25 cellular contexts compared by ENCODE assay signal in genomic region chr3:24523195-24523594, GRCh38. TPM values are rescaled to one million over a fixed set of nuclear protein-coding genes. Genes with fewer than 3 reads are reported as not detected.
"Had no signal": no experiment of that assay in that cellular context is flagged by ENCODE, and none has a peak within 500 bp of the region (broad histone marks: within the 10 kb centered on the region; RNA-seq: fewer than 3 reads in every experiment).

No MANE protein-coding gene starts in this region.

- FAIRE-seq: TTC549 had no signal

- ATAC-seq: activated CD4-positive, alpha-beta T cell treated with anti-CD3 and anti-CD28 coated beads for 36 hours; activated T-helper 17 cell treated with anti-CD3 and anti-CD28 coated beads, Interleukin-2, amount 50 U/mL, for 72 hours; T-cell had no signal

- H3K36me3 ChIP-seq: breast epithelium had no signal

- DNase-seq: activated CD4-positive, alpha-beta memory T cell treated with anti-CD3 and anti-CD28 coated beads, Interleukin-2, amount 10 ng/mL, durations not matched to agents 7 days and 5 days; activated CD4-positive, alpha-beta T cell treated with anti-CD3 and anti-CD28 coated beads for 36 hours; activated CD4-positive, alpha-beta T cell treated with anti-CD3 and anti-CD28 coated beads, Interleukin-2, amount 50 U/mL, for 1 hour; activated gamma-delta T cell; activated naive CD4-positive, alpha-beta T cell treated with anti-CD3 and anti-CD28 coated beads for 36 hours; activated T-cell treated with anti-CD3 and anti-CD28 coated beads for 4 hours; activated T-cell treated with anti-CD3 and anti-CD28 coated beads, Interleukin-2, amount 50 U/mL, for 48 hours; caudate nucleus; NCI-H1048; NCI-H146; NCI-H187 treated with DMSO at 0.1 percent for 48 hours; NCI-H2081 treated with DMSO at 0.1 percent for 48 hours; NCI-H446; NCI-H748 treated with DMSO at 0.1 percent for 48 hours; SIG-M5; T-cell; T-helper 2 cell; T1000 had no signal

- H3K27ac ChIP-seq: breast epithelium, SK-N-MC, VCaP had no signal

- H3K27me3 ChIP-seq: breast epithelium had no signal

- H3K4me1 ChIP-seq: breast epithelium had no signal

- H3K4me3 ChIP-seq: breast epithelium, SK-N-MC had no signal

- H3K9me3 ChIP-seq: breast epithelium had no signal

RNA-seq across cellular contexts. Expression of gene THRB, which starts 28.5 kb away (rescaled TPM):
- total RNA-seq: activated CD4-positive, alpha-beta memory T cell treated with anti-CD3 and anti-CD28 coated beads, Interleukin-2, amount 10 ng/mL, durations not matched to agents 7 days and 5 days; activated CD4-positive, alpha-beta T cell treated with anti-CD3 and anti-CD28 coated beads for 36 hours; activated CD8-positive, alpha-beta memory T cell treated with anti-CD3 and anti-CD28 coated beads for 36 hours; activated naive CD4-positive, alpha-beta T cell treated with anti-CD3 and anti-CD28 coated beads for 36 hours; activated T-helper 17 cell treated with anti-CD3 and anti-CD28 coated beads, Interleukin-2, amount 50 U/mL, for 72 hours; OCI-LY7 had no signal
